ENCODE assay signal across 8 cellular contexts in genomic region chr19:24033962-24034342, GRCh38. TPM values are rescaled to one million over a fixed set of nuclear protein-coding genes. Genes with fewer than 3 reads are reported as not detected.
DNase-seq lines count a peak whose midpoint lies in the region; ATAC-seq, FAIRE-seq and TF ChIP-seq lines count a peak whose summit lies in the region.

No MANE protein-coding gene starts in this region.

- 0% methylated on average over 6 to 15 of the region's 15 CpGs for WGBS in adrenal gland, 4 donors
- WGBS in pancreas, 2 donors: 1% methylated on average over 15 of the region's 15 CpGs

- H3K27ac ChIP-seq in adrenal gland (peak overlapping the region; percentile 89 to 98 (median 95)), pancreas (peak overlapping the region; percentile 91 to 96 (median 94))

- no peaks in the 10 kb centered on the region for H3K9me3 ChIP-seq in adrenal gland (replicated peaks in 1 of 3)
- no peaks in the 10 kb centered on the region for H3K9me3 ChIP-seq in pancreas

- TF ChIP-seq CTCF in AG10803 (conservative IDR thresholded peaks at IDR 0.05; ENCODE audit: low read length) (no peak), adrenal gland (IDR thresholded peaks at IDR 0.05) (no peak), pancreas (IDR thresholded peaks at IDR 0.05) (no peak)

- intact Hi-C loops in adrenal gland (cut with DNase I) (no loop called here), left cardiac atrium (cut with DNase I) (no loop called here), pancreas (cut with DNase I) (no loop called here)

- no peak for FAIRE-seq in pancreas (lab: Jason Lieb, UNC)
- FAIRE-seq in urothelium cell line (lab: Jason Lieb, UNC): no peak

- H3K4me1 ChIP-seq in adrenal gland (replicated peaks in 1 of 2): peaks cover 13 to 38% of the 10 kb centered on the region in 2 donors
- peaks cover 0 to 11% (median 9%) of the 10 kb centered on the region in 3 donors for H3K4me1 ChIP-seq in pancreas

- TF ChIP-seq POLR2A in adrenal gland (IDR thresholded peaks at IDR 0.05): no peak

- H3K27me3 ChIP-seq in adrenal gland: no peaks in the 10 kb centered on the region
- H3K27me3 ChIP-seq in pancreas: no peaks in the 10 kb centered on the region

- peak overlapping the region; percentile 89 for H3K4me3 ChIP-seq in AG10803 (ENCODE audit: low read length)
- H3K4me3 ChIP-seq in adrenal gland: peak overlapping the region; percentile 66 to 82 (median 75)
- H3K4me3 ChIP-seq in pancreas: peak overlapping the region; percentile 50 to 90 (median 65)

- DNase-seq in AG10803 (ENCODE audit: low read depth) (peak; percentile 65), NCI-H748 treated with DMSO at 0.1 percent for 48 hours (lab: John Stamatoyannopoulos, UW) (peak; percentile 55), adrenal gland (peak; percentile 45 to 77 (median 69)), left cardiac atrium (peak; percentile 57), pancreas (peak; percentile 20 to 65 (median 42)), urothelium cell line (ENCODE audit: low spot score) (no peak)

- H3K36me3 ChIP-seq in adrenal gland (replicated peaks in 1 of 2) (peaks cover 0 to 23% of the 10 kb centered on the region in 2 donors), pancreas (peaks cover 0 to 5% (median 0%) of the 10 kb centered on the region in 3 donors)

- ATAC-seq in GM18502 (IDR thresholded peaks at IDR 0.05; ENCODE audit: poor library complexity, unreplicated experiment) (peak; percentile 29), HG02973 (IDR thresholded peaks at IDR 0.05; ENCODE audit: unreplicated experiment) (peak; percentile 26), left cardiac atrium (peak; percentile 68 to 82), pancreas (peak; percentile 55 to 79 (median 67))

RNA-seq across cellular contexts. Expression of gene ZNF254, which starts 53.0 kb away (rescaled TPM):
- total RNA-seq in adrenal gland (10 to 100 TPM in 7 of 8 donors, 1 to 10 TPM in 1; 7.2 to 21.3 (median 16.5) TPM), left cardiac atrium (10 to 100 TPM; 11.7 to 12.1 TPM), pancreas (10 to 100 TPM in 1 of 6 donors, 1 to 10 TPM in 5; 5.1 to 11.7 (median 7.6) TPM)
- polyA plus RNA-seq in adrenal gland (10 to 100 TPM in 1 of 3 donors, 1 to 10 TPM in 2; 3.9 to 16.3 (median 5.9) TPM), pancreas (1 to 10 TPM; 2.8 to 5.0 TPM)
